ENCODE assay signal across 1 cellular context in the genomic region with DNA sequence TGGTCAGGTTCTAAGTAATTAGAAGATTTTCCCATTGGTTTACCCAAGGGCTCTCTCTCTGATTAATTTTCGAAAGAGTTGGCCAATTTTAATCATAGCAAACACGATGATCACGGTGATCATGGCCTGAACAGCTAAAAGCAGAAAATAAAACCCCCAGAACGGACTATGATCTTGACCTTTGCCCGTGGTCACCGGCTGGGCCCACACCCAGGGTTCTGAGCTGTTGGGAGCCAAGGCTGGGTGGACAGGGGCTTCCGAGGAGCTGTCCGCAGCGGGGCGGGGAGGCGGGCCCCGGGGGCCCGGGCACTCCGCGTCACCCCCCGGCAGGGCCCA.
TF ChIP-seq lines count a peak whose summit lies in the region.

No MANE protein-coding gene starts in this region.

TF ChIP-seq in HepG2, 621 proteins besides CTCF, POLR2A, EP300 and RAD21 (continues in another document):
- TF ChIP-seq CBX1 (IDR thresholded peaks at IDR 0.05; ENCODE audit: low read depth) (no peak), CCDC6 (CRISPR knock-in tag; IDR thresholded peaks at IDR 0.05) (no peak), ZSCAN25 (CRISPR knock-in tag; IDR thresholded peaks at IDR 0.05) (no peak), ONECUT2 (CRISPR knock-in tag; IDR thresholded peaks at IDR 0.05) (no peak), PAF1 (CRISPR knock-in tag; IDR thresholded peaks at IDR 0.05) (no peak), ZNF10 (CRISPR knock-in tag; IDR thresholded peaks at IDR 0.05; ENCODE audit: borderline replicate concordance, low read depth) (no peak), ZNF274 (CRISPR knock-in tag; IDR thresholded peaks at IDR 0.05) (no peak), ZNF619 (CRISPR knock-in tag; IDR thresholded peaks at IDR 0.05) (no peak), HNRNPH1 (optimal IDR thresholded peaks at IDR 0.05; ENCODE audit: low read depth, low read length) (no peak), ZSCAN29 (CRISPR knock-in tag; conservative IDR thresholded peaks at IDR 0.05) (no peak), JDP2 (CRISPR knock-in tag; IDR thresholded peaks at IDR 0.05; ENCODE audit: borderline replicate concordance) (no peak), FOXC1 (CRISPR knock-in tag; IDR thresholded peaks at IDR 0.05; ENCODE audit: borderline replicate concordance) (no peak), WIZ (CRISPR knock-in tag; IDR thresholded peaks at IDR 0.05) (no peak), ZNF33A (CRISPR knock-in tag; IDR thresholded peaks at IDR 0.05; ENCODE audit: borderline replicate concordance) (no peak), MIER2 (CRISPR knock-in tag; IDR thresholded peaks at IDR 0.05) (0 out of 2 replicates have a peak, but pooled peaks have one; percentile 17), ELF3 (CRISPR knock-in tag; IDR thresholded peaks at IDR 0.05) (no peak), RBFOX2 (IDR thresholded peaks at IDR 0.05; ENCODE audit: low read depth, low read length) (no peak), CENPX (CRISPR knock-in tag; IDR thresholded peaks at IDR 0.05) (no peak)
- TF ChIP-seq, protein P1, sequence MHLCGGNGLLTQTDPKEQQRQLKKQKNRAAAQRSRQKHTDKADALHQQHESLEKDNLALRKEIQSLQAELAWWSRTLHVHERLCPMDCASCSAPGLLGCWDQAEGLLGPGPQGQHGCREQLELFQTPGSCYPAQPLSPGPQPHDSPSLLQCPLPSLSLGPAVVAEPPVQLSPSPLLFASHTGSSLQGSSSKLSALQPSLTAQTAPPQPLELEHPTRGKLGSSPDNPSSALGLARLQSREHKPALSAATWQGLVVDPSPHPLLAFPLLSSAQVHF (CRISPR knock-in tag; IDR thresholded peaks at IDR 0.05) = no peak
- TF ChIP-seq, protein P2, sequence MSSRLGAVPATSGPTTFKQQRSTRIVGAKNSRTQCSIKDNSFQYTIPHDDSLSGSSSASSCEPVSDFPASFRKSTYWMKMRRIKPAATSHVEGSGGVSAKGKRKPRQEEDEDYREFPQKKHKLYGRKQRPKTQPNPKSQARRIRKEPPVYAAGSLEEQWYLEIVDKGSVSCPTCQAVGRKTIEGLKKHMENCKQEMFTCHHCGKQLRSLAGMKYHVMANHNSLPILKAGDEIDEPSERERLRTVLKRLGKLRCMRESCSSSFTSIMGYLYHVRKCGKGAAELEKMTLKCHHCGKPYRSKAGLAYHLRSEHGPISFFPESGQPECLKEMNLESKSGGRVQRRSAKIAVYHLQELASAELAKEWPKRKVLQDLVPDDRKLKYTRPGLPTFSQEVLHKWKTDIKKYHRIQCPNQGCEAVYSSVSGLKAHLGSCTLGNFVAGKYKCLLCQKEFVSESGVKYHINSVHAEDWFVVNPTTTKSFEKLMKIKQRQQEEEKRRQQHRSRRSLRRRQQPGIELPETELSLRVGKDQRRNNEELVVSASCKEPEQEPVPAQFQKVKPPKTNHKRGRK (CRISPR knock-in tag; IDR thresholded peaks at IDR 0.05) = no peak
- TF ChIP-seq, protein P3, sequence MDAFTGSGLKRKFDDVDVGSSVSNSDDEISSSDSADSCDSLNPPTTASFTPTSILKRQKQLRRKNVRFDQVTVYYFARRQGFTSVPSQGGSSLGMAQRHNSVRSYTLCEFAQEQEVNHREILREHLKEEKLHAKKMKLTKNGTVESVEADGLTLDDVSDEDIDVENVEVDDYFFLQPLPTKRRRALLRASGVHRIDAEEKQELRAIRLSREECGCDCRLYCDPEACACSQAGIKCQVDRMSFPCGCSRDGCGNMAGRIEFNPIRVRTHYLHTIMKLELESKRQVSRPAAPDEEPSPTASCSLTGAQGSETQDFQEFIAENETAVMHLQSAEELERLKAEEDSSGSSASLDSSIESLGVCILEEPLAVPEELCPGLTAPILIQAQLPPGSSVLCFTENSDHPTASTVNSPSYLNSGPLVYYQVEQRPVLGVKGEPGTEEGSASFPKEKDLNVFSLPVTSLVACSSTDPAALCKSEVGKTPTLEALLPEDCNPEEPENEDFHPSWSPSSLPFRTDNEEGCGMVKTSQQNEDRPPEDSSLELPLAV (CRISPR knock-in tag; conservative IDR thresholded peaks at IDR 0.05; ENCODE audit: low read depth) = no peak
- TF ChIP-seq, protein P4, sequence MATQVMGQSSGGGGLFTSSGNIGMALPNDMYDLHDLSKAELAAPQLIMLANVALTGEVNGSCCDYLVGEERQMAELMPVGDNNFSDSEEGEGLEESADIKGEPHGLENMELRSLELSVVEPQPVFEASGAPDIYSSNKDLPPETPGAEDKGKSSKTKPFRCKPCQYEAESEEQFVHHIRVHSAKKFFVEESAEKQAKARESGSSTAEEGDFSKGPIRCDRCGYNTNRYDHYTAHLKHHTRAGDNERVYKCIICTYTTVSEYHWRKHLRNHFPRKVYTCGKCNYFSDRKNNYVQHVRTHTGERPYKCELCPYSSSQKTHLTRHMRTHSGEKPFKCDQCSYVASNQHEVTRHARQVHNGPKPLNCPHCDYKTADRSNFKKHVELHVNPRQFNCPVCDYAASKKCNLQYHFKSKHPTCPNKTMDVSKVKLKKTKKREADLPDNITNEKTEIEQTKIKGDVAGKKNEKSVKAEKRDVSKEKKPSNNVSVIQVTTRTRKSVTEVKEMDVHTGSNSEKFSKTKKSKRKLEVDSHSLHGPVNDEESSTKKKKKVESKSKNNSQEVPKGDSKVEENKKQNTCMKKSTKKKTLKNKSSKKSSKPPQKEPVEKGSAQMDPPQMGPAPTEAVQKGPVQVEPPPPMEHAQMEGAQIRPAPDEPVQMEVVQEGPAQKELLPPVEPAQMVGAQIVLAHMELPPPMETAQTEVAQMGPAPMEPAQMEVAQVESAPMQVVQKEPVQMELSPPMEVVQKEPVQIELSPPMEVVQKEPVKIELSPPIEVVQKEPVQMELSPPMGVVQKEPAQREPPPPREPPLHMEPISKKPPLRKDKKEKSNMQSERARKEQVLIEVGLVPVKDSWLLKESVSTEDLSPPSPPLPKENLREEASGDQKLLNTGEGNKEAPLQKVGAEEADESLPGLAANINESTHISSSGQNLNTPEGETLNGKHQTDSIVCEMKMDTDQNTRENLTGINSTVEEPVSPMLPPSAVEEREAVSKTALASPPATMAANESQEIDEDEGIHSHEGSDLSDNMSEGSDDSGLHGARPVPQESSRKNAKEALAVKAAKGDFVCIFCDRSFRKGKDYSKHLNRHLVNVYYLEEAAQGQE (IDR thresholded peaks at IDR 0.05; ENCODE audit: borderline replicate concordance in 1 of 2, low read depth in 1 of 2, low read length in 2 of 2) = peak in 1 of 2 experiments; percentile 42; a peak in 2 of 4 replicates
- TF ChIP-seq, protein P5, sequence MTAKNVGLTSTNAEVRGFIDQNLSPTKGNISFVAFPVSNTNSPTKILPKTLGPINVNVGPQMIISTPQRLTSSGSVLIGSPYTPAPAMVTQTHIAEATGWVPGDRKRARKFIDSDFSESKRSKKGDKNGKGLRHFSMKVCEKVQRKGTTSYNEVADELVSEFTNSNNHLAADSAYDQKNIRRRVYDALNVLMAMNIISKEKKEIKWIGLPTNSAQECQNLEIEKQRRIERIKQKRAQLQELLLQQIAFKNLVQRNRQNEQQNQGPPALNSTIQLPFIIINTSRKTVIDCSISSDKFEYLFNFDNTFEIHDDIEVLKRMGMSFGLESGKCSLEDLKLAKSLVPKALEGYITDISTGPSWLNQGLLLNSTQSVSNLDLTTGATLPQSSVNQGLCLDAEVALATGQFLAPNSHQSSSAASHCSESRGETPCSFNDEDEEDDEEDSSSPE (CRISPR knock-in tag; IDR thresholded peaks at IDR 0.05) = no peak
- TF ChIP-seq, protein P6, sequence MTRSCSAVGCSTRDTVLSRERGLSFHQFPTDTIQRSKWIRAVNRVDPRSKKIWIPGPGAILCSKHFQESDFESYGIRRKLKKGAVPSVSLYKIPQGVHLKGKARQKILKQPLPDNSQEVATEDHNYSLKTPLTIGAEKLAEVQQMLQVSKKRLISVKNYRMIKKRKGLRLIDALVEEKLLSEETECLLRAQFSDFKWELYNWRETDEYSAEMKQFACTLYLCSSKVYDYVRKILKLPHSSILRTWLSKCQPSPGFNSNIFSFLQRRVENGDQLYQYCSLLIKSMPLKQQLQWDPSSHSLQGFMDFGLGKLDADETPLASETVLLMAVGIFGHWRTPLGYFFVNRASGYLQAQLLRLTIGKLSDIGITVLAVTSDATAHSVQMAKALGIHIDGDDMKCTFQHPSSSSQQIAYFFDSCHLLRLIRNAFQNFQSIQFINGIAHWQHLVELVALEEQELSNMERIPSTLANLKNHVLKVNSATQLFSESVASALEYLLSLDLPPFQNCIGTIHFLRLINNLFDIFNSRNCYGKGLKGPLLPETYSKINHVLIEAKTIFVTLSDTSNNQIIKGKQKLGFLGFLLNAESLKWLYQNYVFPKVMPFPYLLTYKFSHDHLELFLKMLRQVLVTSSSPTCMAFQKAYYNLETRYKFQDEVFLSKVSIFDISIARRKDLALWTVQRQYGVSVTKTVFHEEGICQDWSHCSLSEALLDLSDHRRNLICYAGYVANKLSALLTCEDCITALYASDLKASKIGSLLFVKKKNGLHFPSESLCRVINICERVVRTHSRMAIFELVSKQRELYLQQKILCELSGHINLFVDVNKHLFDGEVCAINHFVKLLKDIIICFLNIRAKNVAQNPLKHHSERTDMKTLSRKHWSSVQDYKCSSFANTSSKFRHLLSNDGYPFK (CRISPR knock-in tag; IDR thresholded peaks at IDR 0.05; ENCODE audit: borderline replicate concordance) = no peak
- TF ChIP-seq, protein P7, sequence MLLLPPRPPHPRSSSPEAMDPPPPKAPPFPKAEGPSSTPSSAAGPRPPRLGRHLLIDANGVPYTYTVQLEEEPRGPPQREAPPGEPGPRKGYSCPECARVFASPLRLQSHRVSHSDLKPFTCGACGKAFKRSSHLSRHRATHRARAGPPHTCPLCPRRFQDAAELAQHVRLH (CRISPR knock-in tag; IDR thresholded peaks at IDR 0.05; ENCODE audit: borderline replicate concordance, low read depth) = no peak
- TF ChIP-seq, protein P8, sequence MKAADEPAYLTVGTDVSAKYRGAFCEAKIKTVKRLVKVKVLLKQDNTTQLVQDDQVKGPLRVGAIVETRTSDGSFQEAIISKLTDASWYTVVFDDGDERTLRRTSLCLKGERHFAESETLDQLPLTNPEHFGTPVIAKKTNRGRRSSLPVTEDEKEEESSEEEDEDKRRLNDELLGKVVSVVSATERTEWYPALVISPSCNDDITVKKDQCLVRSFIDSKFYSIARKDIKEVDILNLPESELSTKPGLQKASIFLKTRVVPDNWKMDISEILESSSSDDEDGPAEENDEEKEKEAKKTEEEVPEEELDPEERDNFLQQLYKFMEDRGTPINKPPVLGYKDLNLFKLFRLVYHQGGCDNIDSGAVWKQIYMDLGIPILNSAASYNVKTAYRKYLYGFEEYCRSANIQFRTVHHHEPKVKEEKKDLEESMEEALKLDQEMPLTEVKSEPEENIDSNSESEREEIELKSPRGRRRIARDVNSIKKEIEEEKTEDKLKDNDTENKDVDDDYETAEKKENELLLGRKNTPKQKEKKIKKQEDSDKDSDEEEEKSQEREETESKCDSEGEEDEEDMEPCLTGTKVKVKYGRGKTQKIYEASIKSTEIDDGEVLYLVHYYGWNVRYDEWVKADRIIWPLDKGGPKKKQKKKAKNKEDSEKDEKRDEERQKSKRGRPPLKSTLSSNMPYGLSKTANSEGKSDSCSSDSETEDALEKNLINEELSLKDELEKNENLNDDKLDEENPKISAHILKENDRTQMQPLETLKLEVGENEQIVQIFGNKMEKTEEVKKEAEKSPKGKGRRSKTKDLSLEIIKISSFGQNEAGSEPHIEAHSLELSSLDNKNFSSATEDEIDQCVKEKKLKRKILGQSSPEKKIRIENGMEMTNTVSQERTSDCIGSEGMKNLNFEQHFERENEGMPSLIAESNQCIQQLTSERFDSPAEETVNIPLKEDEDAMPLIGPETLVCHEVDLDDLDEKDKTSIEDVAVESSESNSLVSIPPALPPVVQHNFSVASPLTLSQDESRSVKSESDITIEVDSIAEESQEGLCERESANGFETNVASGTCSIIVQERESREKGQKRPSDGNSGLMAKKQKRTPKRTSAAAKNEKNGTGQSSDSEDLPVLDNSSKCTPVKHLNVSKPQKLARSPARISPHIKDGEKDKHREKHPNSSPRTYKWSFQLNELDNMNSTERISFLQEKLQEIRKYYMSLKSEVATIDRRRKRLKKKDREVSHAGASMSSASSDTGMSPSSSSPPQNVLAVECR (CRISPR knock-in tag; IDR thresholded peaks at IDR 0.05; ENCODE audit: borderline replicate concordance) = 0 out of 2 replicates have a peak, but pooled peaks have one; percentile 10
- TF ChIP-seq, protein P9, sequence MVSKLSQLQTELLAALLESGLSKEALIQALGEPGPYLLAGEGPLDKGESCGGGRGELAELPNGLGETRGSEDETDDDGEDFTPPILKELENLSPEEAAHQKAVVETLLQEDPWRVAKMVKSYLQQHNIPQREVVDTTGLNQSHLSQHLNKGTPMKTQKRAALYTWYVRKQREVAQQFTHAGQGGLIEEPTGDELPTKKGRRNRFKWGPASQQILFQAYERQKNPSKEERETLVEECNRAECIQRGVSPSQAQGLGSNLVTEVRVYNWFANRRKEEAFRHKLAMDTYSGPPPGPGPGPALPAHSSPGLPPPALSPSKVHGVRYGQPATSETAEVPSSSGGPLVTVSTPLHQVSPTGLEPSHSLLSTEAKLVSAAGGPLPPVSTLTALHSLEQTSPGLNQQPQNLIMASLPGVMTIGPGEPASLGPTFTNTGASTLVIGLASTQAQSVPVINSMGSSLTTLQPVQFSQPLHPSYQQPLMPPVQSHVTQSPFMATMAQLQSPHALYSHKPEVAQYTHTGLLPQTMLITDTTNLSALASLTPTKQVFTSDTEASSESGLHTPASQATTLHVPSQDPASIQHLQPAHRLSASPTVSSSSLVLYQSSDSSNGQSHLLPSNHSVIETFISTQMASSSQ (IDR thresholded peaks at IDR 0.05; ENCODE audit: low read depth) = no peak
- TF ChIP-seq, protein P9 (CRISPR knock-in tag; IDR thresholded peaks at IDR 0.05; ENCODE audit: borderline replicate concordance) = no peak
- TF ChIP-seq, protein P10, sequence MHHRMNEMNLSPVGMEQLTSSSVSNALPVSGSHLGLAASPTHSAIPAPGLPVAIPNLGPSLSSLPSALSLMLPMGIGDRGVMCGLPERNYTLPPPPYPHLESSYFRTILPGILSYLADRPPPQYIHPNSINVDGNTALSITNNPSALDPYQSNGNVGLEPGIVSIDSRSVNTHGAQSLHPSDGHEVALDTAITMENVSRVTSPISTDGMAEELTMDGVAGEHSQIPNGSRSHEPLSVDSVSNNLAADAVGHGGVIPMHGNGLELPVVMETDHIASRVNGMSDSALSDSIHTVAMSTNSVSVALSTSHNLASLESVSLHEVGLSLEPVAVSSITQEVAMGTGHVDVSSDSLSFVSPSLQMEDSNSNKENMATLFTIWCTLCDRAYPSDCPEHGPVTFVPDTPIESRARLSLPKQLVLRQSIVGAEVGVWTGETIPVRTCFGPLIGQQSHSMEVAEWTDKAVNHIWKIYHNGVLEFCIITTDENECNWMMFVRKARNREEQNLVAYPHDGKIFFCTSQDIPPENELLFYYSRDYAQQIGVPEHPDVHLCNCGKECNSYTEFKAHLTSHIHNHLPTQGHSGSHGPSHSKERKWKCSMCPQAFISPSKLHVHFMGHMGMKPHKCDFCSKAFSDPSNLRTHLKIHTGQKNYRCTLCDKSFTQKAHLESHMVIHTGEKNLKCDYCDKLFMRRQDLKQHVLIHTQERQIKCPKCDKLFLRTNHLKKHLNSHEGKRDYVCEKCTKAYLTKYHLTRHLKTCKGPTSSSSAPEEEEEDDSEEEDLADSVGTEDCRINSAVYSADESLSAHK (CRISPR knock-in tag; IDR thresholded peaks at IDR 0.05; ENCODE audit: borderline replicate concordance) = no peak
